In genomic region chr1:156498447-156499193, GRCh38 we compare ENCODE assay signal across 8 cellular contexts. TPM values are rescaled to one million over a fixed set of nuclear protein-coding genes. Genes with fewer than 3 reads are reported as not detected.
DNase-seq lines count a peak whose midpoint lies in the region; ATAC-seq and TF ChIP-seq lines count a peak whose summit lies in the region.

No MANE protein-coding gene starts in this region.

- peaks cover 21% of the 10 kb centered on the region for H3K36me3 Mint-ChIP-seq in MCF 10A (ENCODE audit: insufficient read depth, unreplicated experiment)

- H3K4me3 ChIP-seq in BJ (ENCODE audit: low read depth, low read length) (peak overlapping the region; percentile 99), Karpas-422 (ENCODE audit: low read length) (peak overlapping the region; percentile 89), left lung (peak overlapping the region; percentile 93 to 99)

- no peaks in the 10 kb centered on the region for H3K9me2 ChIP-seq in Karpas-422 (replicated peaks; ENCODE audit: insufficient read depth, low read length)

- peak overlapping the region; percentile 99 for H3K27ac ChIP-seq in Karpas-422 (ENCODE audit: low read length)
- peak overlapping the region; percentile 98 to 100 for H3K27ac ChIP-seq in left lung
- H3K27ac ChIP-seq in temporal lobe (ENCODE audit: low read depth, low read length): peak overlapping the region; percentile 87

- ATAC-seq in left lung: no peak
- no peak for ATAC-seq in GM19395 (IDR thresholded peaks at IDR 0.05; ENCODE audit: unreplicated experiment)
- no peak for ATAC-seq in GM21619 (IDR thresholded peaks at IDR 0.05; ENCODE audit: unreplicated experiment)

- peaks cover 66% of the 10 kb centered on the region for H3K4me1 Mint-ChIP-seq in MCF 10A (ENCODE audit: insufficient read depth, unreplicated experiment)

- H4K20me1 ChIP-seq in Karpas-422 (ENCODE audit: insufficient read depth, low read depth, low read length): peaks cover 18% of the 10 kb centered on the region; the same call in 1 of the 2 replicates

- H3K36me3 ChIP-seq in BJ (ENCODE audit: control insufficient read depth, insufficient read depth, low read length) (peaks cover 5% of the 10 kb centered on the region), Karpas-422 (ENCODE audit: insufficient read depth, low read length) (no peaks in the 10 kb centered on the region; the same call in 1 of the 2 replicates), left lung (no peaks in the 10 kb centered on the region)

- no peaks in the 10 kb centered on the region for H3K27me3 ChIP-seq in BJ (ENCODE audit: control insufficient read depth, insufficient read depth, low read length)
- no peaks in the 10 kb centered on the region for H3K27me3 ChIP-seq in Karpas-422 (ENCODE audit: low read length)
- H3K27me3 ChIP-seq in left lung: no peaks in the 10 kb centered on the region

- H3K27me3 Mint-ChIP-seq in MCF 10A (ENCODE audit: insufficient read depth, unreplicated experiment): no peaks in the 10 kb centered on the region

- H3K9me3 ChIP-seq in Karpas-422 (ENCODE audit: low read length): no peaks in the 10 kb centered on the region
- H3K9me3 ChIP-seq in left lung: no peaks in the 10 kb centered on the region

- peaks cover 84% of the 10 kb centered on the region for H3K4me1 ChIP-seq in Karpas-422 (ENCODE audit: low read length)
- H3K4me1 ChIP-seq in left lung: peaks cover 65 to 82% of the 10 kb centered on the region in 2 donors

- H3K4me2 ChIP-seq in Karpas-422 (ENCODE audit: low read depth, low read length, poor library complexity, severe bottlenecking): peak overlapping the region; percentile 87

- DNase-seq in BJ (ENCODE audit: low read depth): no peak
- DNase-seq in Karpas-422: peak; percentile 54
- DNase-seq in MCF 10A (ENCODE audit: unreplicated experiment): peak; percentile 59
- peak in 1 of 2 donors; percentile 63 for DNase-seq in left lung
- DNase-seq in ecto neural progenitor cell (ENCODE audit: low spot score): no peak

- peak overlapping the region; percentile 94 for H3K9ac ChIP-seq in Karpas-422 (ENCODE audit: low read length)

- CTCF ChIA-PET in BJ (lab: Yijun Ruan, JAX) (interaction anchor here (0.9 to 5.8 kb wide), 5 partner anchors 8 to 113 kb away, joined by 3 to 29 read pairs (median 5); no protein-coding TSS in a partner anchor), MCF 10A (lab: Yijun Ruan, JAX) (interaction anchor here (0.6 to 8.3 kb wide), 22 partner anchors 8 to 228 kb away, joined by 3 to 83 read pairs (median 4); partner anchors contain the start of gene GPATCH4)

- no peaks in the 10 kb centered on the region for H3K9me3 Mint-ChIP-seq in MCF 10A (ENCODE audit: unreplicated experiment)

- intact Hi-C loops in MCF 10A (cut with micrococcal nuclease): no loop called here
- intact Hi-C loops in left lung (cut with DNase I): no loop called here

- BruUV-seq in MCF 10A (replicated peaks; lab: Mats Ljungman, UMichigan): no TSS peak

- H3K79me2 ChIP-seq in Karpas-422 (ENCODE audit: low read length): peaks cover 69% of the 10 kb centered on the region

- peak overlapping the region; percentile 85 for H3K4me3 Mint-ChIP-seq in MCF 10A (ENCODE audit: unreplicated experiment)

- POLR2A ChIA-PET in BJ (lab: Charles Lee): no interaction called here
- POLR2A ChIA-PET in MCF 10A (lab: Yijun Ruan, JAX): interaction anchor here (0.6 to 11.2 kb wide), 16 partner anchors 8 to 899 kb away, joined by 3 to 549 read pairs (median 7); partner anchors contain the start of genes CCT3, CRABP2, GPATCH4 and IQGAP3

- no peak overlapping the region for H2AFZ ChIP-seq in Karpas-422 (ENCODE audit: low read length)

- H3K27ac Mint-ChIP-seq in MCF 10A (ENCODE audit: low read depth, unreplicated experiment): peak overlapping the region; percentile 97

- TF ChIP-seq CTCF in BJ (IDR thresholded peaks at IDR 0.05; ENCODE audit: insufficient read depth, low read depth, low read length): no peak
- no peak for TF ChIP-seq CTCF in MCF 10A (IDR thresholded peaks at IDR 0.05; ENCODE audit: unreplicated experiment)
- no peak for TF ChIP-seq CTCF in left lung (IDR thresholded peaks at IDR 0.05)

RNA-seq across cellular contexts. Expression of gene MEF2D, which starts 2.0 kb away (rescaled TPM):
- polyA plus RNA-seq in BJ (2011; rRNA removed): 11.7 and 15.1 TPM in 2 replicates
- 16.7 and 23.6 TPM in 2 replicates for polyA minus RNA-seq in BJ (2011; rRNA and poly(A)+ RNA removed)
- total RNA-seq in Karpas-422 (2014; rRNA removed; shearing (Covaris generic); ENCODE audit: low replicate concordance): 22.3 and 24.7 TPM in 2 replicates
- total RNA-seq in MCF 10A (2022) (113 and 131 TPM in 2 replicates), left lung (10 to 100 TPM; 45.4 to 52.8 TPM), temporal lobe (6.9 TPM)

Comparison
In these comparisons a context has a peak if more than half of its experiments do, and no peak if none do; other contexts are left out.
1. DNase-seq: peak in Karpas-422 (single experiment) and MCF 10A (single experiment); none in BJ (single experiment) and ecto neural progenitor cell (single experiment).
2. Peak in every context shown above with its lines, with median percentiles within 50 percentile points of each other: H3K4me3 ChIP-seq and H3K27ac ChIP-seq.